Comparison of ENCODE assay signal across 17 cellular contexts in the genomic region with DNA sequence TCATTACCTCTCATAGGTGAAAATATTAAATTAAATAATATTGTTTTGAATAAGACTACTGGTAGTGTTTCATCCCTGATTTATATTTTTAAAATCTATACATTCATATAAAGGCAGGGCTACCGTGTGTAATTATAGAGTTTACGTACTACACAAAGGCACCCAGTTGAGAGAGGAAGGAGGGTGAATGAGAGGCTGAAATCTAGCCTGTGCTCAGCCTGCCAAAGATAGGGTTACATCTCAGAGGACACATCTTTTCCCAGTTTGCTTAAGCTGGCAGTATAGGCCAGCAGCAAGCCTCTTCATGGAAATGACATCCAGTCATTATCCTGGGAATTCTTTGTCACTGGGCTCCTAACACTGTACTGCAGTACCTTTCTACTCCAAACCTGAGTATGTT. TPM values are rescaled to one million over a fixed set of nuclear protein-coding genes. Genes with fewer than 3 reads are reported as not detected.
"Had no signal": no experiment of that assay in that cellular context is flagged by ENCODE, and none has a peak within 500 bp of the region (broad histone marks: within the 10 kb centered on the region; RNA-seq: fewer than 3 reads in every experiment).

No MANE protein-coding gene starts in this region.

- H3K4me1 ChIP-seq: suprapubic skin had no signal

- H3K4me3 Mint-ChIP-seq: activated naive CD4-positive, alpha-beta T cell treated with anti-CD3 and anti-CD28 coated beads, Interleukin-2, amount 10 ng/mL, durations not matched to agents 7 days and 5 days; natural killer cell had no signal

- H3K4me1 Mint-ChIP-seq: activated naive CD4-positive, alpha-beta T cell treated with anti-CD3 and anti-CD28 coated beads, Interleukin-2, amount 10 ng/mL, durations not matched to agents 7 days and 5 days; natural killer cell had no signal

- H3K4me3 ChIP-seq: suprapubic skin, upper lobe of left lung had no signal

- H3K27ac ChIP-seq: suprapubic skin, upper lobe of left lung had no signal

- ATAC-seq: natural killer cell had no signal

- H3K27me3 ChIP-seq: upper lobe of left lung had no signal

- H3K9me3 Mint-ChIP-seq: activated naive CD4-positive, alpha-beta T cell treated with anti-CD3 and anti-CD28 coated beads, Interleukin-2, amount 10 ng/mL, durations not matched to agents 7 days and 5 days; activated T-helper 2 cell treated with anti-CD3 and anti-CD28 coated beads, Interferon-gamma antibody, Interleukin-2, Interleukin-4, amounts not matched to agents 10 μg/mL and 5 μg/mL and 100 μg/mL, durations not matched to agents 14 hours and 24 hours and 36 hours; natural killer cell had no signal

- DNase-seq: activated CD4-positive, alpha-beta T cell treated with anti-CD3 and anti-CD28 coated beads, Interleukin-2, amount 50 U/mL, for 4 hours; activated CD4-positive, CD25-positive, alpha-beta regulatory T cell treated with anti-CD3 and anti-CD28 coated beads, Interleukin-2, amount 50 U/mL, for 72 hours; activated naive CD4-positive, alpha-beta T cell treated with anti-CD3 and anti-CD28 coated beads, Interleukin-2, amount 10 ng/mL, durations not matched to agents 7 days and 5 days; activated T-cell treated with anti-CD3 and anti-CD28 coated beads for 4 hours; hypothalamus; mesendoderm; natural killer cell; stimulated activated CD4-positive, alpha-beta T cell treated with anti-CD3 and anti-CD28 coated beads, Interleukin-4, amount 100 ng/mL, for 1 hour; stimulated activated naive CD4-positive, alpha-beta T cell; upper lobe of left lung had no signal

- H3K9me3 ChIP-seq: suprapubic skin, upper lobe of left lung had no signal

- H3K36me3 Mint-ChIP-seq: activated naive CD4-positive, alpha-beta T cell treated with anti-CD3 and anti-CD28 coated beads, Interleukin-2, amount 10 ng/mL, durations not matched to agents 7 days and 5 days; natural killer cell had no signal

- H3K27ac Mint-ChIP-seq: activated naive CD4-positive, alpha-beta T cell treated with anti-CD3 and anti-CD28 coated beads, Interleukin-2, amount 10 ng/mL, durations not matched to agents 7 days and 5 days; activated T-helper 2 cell treated with anti-CD3 and anti-CD28 coated beads, Interferon-gamma antibody, Interleukin-2, Interleukin-4, amounts not matched to agents 10 μg/mL and 5 μg/mL and 100 μg/mL, durations not matched to agents 14 hours and 24 hours and 36 hours; natural killer cell had no signal

RNA-seq across cellular contexts. Expression of a gene that starts 7.5 kb away (rescaled TPM):
- total RNA-seq: activated T-helper 2 cell treated with anti-CD3 and anti-CD28 coated beads, Interferon-gamma antibody, Interleukin-2, Interleukin-4, amounts not matched to agents 10 μg/mL and 5 μg/mL and 100 μg/mL, durations not matched to agents 14 hours and 24 hours and 36 hours; astrocyte; chondrocyte; dermis microvascular lymphatic vessel endothelial cell; kidney epithelial cell; natural killer cell; skeletal muscle tissue; suprapubic skin had no signal
